Comparison of ENCODE assay signal across 8 cellular contexts in the genomic region with DNA sequence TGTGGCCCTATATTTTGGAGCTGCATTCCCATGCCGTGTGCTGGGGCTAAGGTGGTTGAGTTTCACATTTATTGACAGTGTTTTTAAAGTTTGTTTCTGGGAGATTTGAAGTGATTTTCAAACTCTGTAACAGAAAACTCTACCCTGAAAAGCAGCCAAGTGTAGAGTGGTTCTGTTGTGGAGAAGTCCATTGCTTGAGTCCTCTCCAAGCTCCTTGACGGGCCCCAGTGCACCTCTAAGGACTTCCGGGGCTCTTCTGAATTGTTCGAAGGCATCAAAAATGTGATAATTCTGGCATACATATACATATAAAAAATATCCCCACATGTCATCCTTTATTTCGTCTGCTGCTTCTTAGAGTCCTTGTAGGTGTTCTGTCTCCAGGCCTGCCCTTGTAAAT. TPM values are rescaled to one million over a fixed set of nuclear protein-coding genes. Genes with fewer than 3 reads are reported as not detected.
"Had no signal": no experiment of that assay in that cellular context is flagged by ENCODE, and none has a peak within 500 bp of the region (broad histone marks: within the 10 kb centered on the region; RNA-seq: fewer than 3 reads in every experiment).

No MANE protein-coding gene starts in this region.

- ATAC-seq: GM23338, K562 had no signal

- H3K27ac Mint-ChIP-seq: GM23338, H9 had no signal

- H2AFZ ChIP-seq: GM23338 had no signal

- H3K4me3 ChIP-seq: GM23338, K562 had no signal

- H3K9me3 Mint-ChIP-seq: GM23338 had no signal

- DNase-seq: H9, HCEC 1CT, IMR-90, KG1 had no signal

- H3K4me3 Mint-ChIP-seq: GM23338, H9 had no signal

- H3K4me2 ChIP-seq: GM23338 had no signal

RNA-seq across cellular contexts. Expression of a gene that starts 5.0 kb away (rescaled TPM):
- total RNA-seq: GM23338, H1, HT-29, IMR-90 had no signal

RNA-seq across cellular contexts. Expression of a gene that starts 25.5 kb away (rescaled TPM):
- total RNA-seq: GM23338, H1, H9, HT-29, IMR-90, K562 had no signal
